12 cellular contexts compared by ENCODE assay signal in genomic region chr17:17514993-17515920, GRCh38. TPM values are rescaled to one million over a fixed set of nuclear protein-coding genes. Genes with fewer than 3 reads are reported as not detected.
DNase-seq lines count a peak whose midpoint lies in the region; ATAC-seq, FAIRE-seq and TF ChIP-seq lines count a peak whose summit lies in the region.
"Had no signal": no experiment of that assay in that cellular context is flagged by ENCODE, and none has a peak within 500 bp of the region (broad histone marks: within the 10 kb centered on the region; RNA-seq: fewer than 3 reads in every experiment).

No MANE protein-coding gene starts in this region.

- peaks cover 6% of the 10 kb centered on the region for H3K36me3 Mint-ChIP-seq in stimulated activated memory B cell treated with anti-CD40 and anti-IgM and Interleukin-4, amounts not matched to agents 10 μg/mL and 1 μg/mL and 100 μg/mL, for 72 hours
- H3K36me3 Mint-ChIP-seq: activated naive CD8-positive, alpha-beta T cell treated with anti-CD3 and anti-CD28 coated beads, Interleukin-2, amount 10 ng/mL, durations not matched to agents 7 days and 5 days had no signal

- TF ChIP-seq EP300 in gastroesophageal sphincter (IDR thresholded peaks at IDR 0.05), result no peak

- no peaks in the 10 kb centered on the region for H3K9me3 Mint-ChIP-seq in stimulated activated memory B cell treated with anti-CD40 and anti-IgM and Interleukin-4, amounts not matched to agents 10 μg/mL and 1 μg/mL and 100 μg/mL, for 72 hours
- H3K9me3 Mint-ChIP-seq: activated naive CD8-positive, alpha-beta T cell treated with anti-CD3 and anti-CD28 coated beads, Interleukin-2, amount 10 ng/mL, durations not matched to agents 7 days and 5 days had no signal

- ATAC-seq in gastroesophageal sphincter (peak; percentile 39), HG03457 (IDR thresholded peaks at IDR 0.05; ENCODE audit: unreplicated experiment) (no peak)
- no peak for ATAC-seq in stimulated activated memory B cell treated with anti-CD40 and anti-IgM and Interleukin-4, amounts not matched to agents 10 μg/mL and 1 μg/mL and 100 μg/mL, for 72 hours

- DNase-seq in Daoy (ENCODE audit: low read depth), result peak; percentile 81
- peak; percentile 72 for DNase-seq in RCC 7860 (ENCODE audit: low spot score)
- DNase-seq in retina, result peak; percentile 85
- no peak for DNase-seq in hypothalamus (lab: John Stamatoyannopoulos, UW)
- no peak for DNase-seq in stimulated activated naive CD4-positive, alpha-beta T cell (lab: John Stamatoyannopoulos, UW)
- DNase-seq: activated naive CD8-positive, alpha-beta T cell treated with anti-CD3 and anti-CD28 coated beads, Interleukin-2, amount 10 ng/mL, durations not matched to agents 7 days and 5 days; NK-92 treated with Interleukin-12 subunit alpha and Interleukin-12 subunit beta, amount 100 ng/mL, for 24 hours; stimulated activated CD4-positive, alpha-beta T cell treated with anti-CD3 and anti-CD28 coated beads, Interleukin-4, amount 100 ng/mL, for 4 hours; T-helper 1 cell had no signal

- FAIRE-seq in RCC 7860 (lab: Jason Lieb, UNC), result peak; percentile 89

- WGBS in gastroesophageal sphincter (ENCODE audit: low coverage in 1 of 2), 2 donors, result 68 to 89% methylated on average over 3 of the region's 20 CpGs

- H3K4me3 Mint-ChIP-seq in stimulated activated memory B cell treated with anti-CD40 and anti-IgM and Interleukin-4, amounts not matched to agents 10 μg/mL and 1 μg/mL and 100 μg/mL, for 72 hours, result no peak overlapping the region
- H3K4me3 Mint-ChIP-seq: activated naive CD8-positive, alpha-beta T cell treated with anti-CD3 and anti-CD28 coated beads, Interleukin-2, amount 10 ng/mL, durations not matched to agents 7 days and 5 days had no signal

- no peak for TF ChIP-seq POLR2A in gastroesophageal sphincter (IDR thresholded peaks at IDR 0.05)

- no peak for TF ChIP-seq CTCF in gastroesophageal sphincter (IDR thresholded peaks at IDR 0.05)

- H3K4me1 Mint-ChIP-seq in stimulated activated memory B cell treated with anti-CD40 and anti-IgM and Interleukin-4, amounts not matched to agents 10 μg/mL and 1 μg/mL and 100 μg/mL, for 72 hours, result no peaks in the 10 kb centered on the region

- no peaks in the 10 kb centered on the region for H3K27me3 Mint-ChIP-seq in stimulated activated memory B cell treated with anti-CD40 and anti-IgM and Interleukin-4, amounts not matched to agents 10 μg/mL and 1 μg/mL and 100 μg/mL, for 72 hours
- H3K27me3 Mint-ChIP-seq: activated naive CD8-positive, alpha-beta T cell treated with anti-CD3 and anti-CD28 coated beads, Interleukin-2, amount 10 ng/mL, durations not matched to agents 7 days and 5 days had no signal

- H3K27ac Mint-ChIP-seq in stimulated activated memory B cell treated with anti-CD40 and anti-IgM and Interleukin-4, amounts not matched to agents 10 μg/mL and 1 μg/mL and 100 μg/mL, for 72 hours, result no peak overlapping the region
- H3K27ac Mint-ChIP-seq: activated naive CD8-positive, alpha-beta T cell treated with anti-CD3 and anti-CD28 coated beads, Interleukin-2, amount 10 ng/mL, durations not matched to agents 7 days and 5 days had no signal

- no peaks in the 10 kb centered on the region for H3K27me3 ChIP-seq in gastroesophageal sphincter

- no peak overlapping the region for H3K4me3 ChIP-seq in gastroesophageal sphincter

- no peaks in the 10 kb centered on the region for H3K4me1 ChIP-seq in gastroesophageal sphincter

- peaks cover 0 to 11% of the 10 kb centered on the region in 2 donors for H3K36me3 ChIP-seq in gastroesophageal sphincter

- H3K27ac ChIP-seq in gastroesophageal sphincter, result no peak overlapping the region

- no peaks in the 10 kb centered on the region for H3K9me3 ChIP-seq in gastroesophageal sphincter

RNA-seq across cellular contexts. Expression of gene RASD1, which starts 19.1 kb away (rescaled TPM):
- total RNA-seq in Daoy (2014; rRNA removed; shearing (Covaris generic)), result 0.46 TPM in 1 of 2 replicates, not detected in the other
- total RNA-seq in gastroesophageal sphincter, result 10 to 100 TPM in 1 of 4 donors, 1 to 10 TPM in 3; 2.6 to 24.6 (median 5.1) TPM

RNA-seq across cellular contexts. Expression of gene MED9, which starts 38.5 kb away (rescaled TPM):
- total RNA-seq in Daoy (2014; rRNA removed; shearing (Covaris generic)), result 11.9 and 13.4 TPM in 2 replicates
- total RNA-seq in gastroesophageal sphincter, result 10 to 100 TPM in 3 of 4 donors, 1 to 10 TPM in 1; 9.1 to 19.5 (median 16.6) TPM

Comparison
In these comparisons a context has a peak if more than half of its experiments do, and no peak if none do; other contexts are left out.
1. DNase-seq: peak in Daoy (single experiment), RCC 7860 (single experiment) and retina (single experiment); none in hypothalamus (0 of 51) and stimulated activated naive CD4-positive, alpha-beta T cell (0 of 6).